Comparison of ENCODE assay signal across 26 cellular contexts in genomic region chr1:64748222-64748621, GRCh38. TPM values are rescaled to one million over a fixed set of nuclear protein-coding genes. Genes with fewer than 3 reads are reported as not detected.
DNase-seq lines count a peak whose midpoint lies in the region; ATAC-seq, FAIRE-seq and TF ChIP-seq lines count a peak whose summit lies in the region.
"Had no signal": no experiment of that assay in that cellular context is flagged by ENCODE, and none has a peak within 500 bp of the region (broad histone marks: within the 10 kb centered on the region; RNA-seq: fewer than 3 reads in every experiment).

No MANE protein-coding gene starts in this region.

- 0 out of 2 replicates have a peak overlapping the region, but pooled peaks have one; percentile 24 for H3K4me2 ChIP-seq in HepG2 (ENCODE audit: low read depth, low read length)

- no peaks in the 10 kb centered on the region for H3K27me3 ChIP-seq in HepG2 (ENCODE audit: control insufficient read depth in 1 of 2, insufficient read depth in 2 of 2, low read length in 2 of 2)
- H3K27me3 ChIP-seq in right lobe of liver: no peaks in the 10 kb centered on the region
- H3K27me3 ChIP-seq: upper lobe of right lung had no signal

- CTCF ChIA-PET in HepG2 (lab: Yijun Ruan, JAX; ENCODE audit: low intra/inter-chr PET ratio, low total read pairs): no interaction called here

- ATAC-seq in HepG2 (no peak), right lobe of liver (no peak), HG02938 (IDR thresholded peaks at IDR 0.05; ENCODE audit: unreplicated experiment) (no peak)
- ATAC-seq: activated T-cell treated with anti-CD3 and anti-CD28 coated beads, Interleukin-2, amount 50 U/mL, for 4 hours; left cardiac atrium; natural killer cell treated with Interleukin-12 subunit alpha and Interleukin-12 subunit beta and Interleukin-15 and Interleukin-18, amount 100 ng/mL, for 72 hours; stimulated activated naive CD8-positive, alpha-beta T cell treated with anti-CD3 and anti-CD28 coated beads, Interleukin-15, amount 100 ng/mL, for 72 hours; upper lobe of right lung had no signal

- peak overlapping the region; percentile 0 for H3K27ac Mint-ChIP-seq in chondrocyte (ENCODE audit: unreplicated experiment)
- H3K27ac Mint-ChIP-seq in nephron: peak overlapping the region in 1 of 3 experiments; percentile 6
- no peak overlapping the region for H3K27ac Mint-ChIP-seq in activated T-cell treated with anti-CD3 and anti-CD28 coated beads, Interleukin-2, amount 50 U/mL, for 24 hours
- H3K27ac Mint-ChIP-seq: dendritic cell treated with granulocyte-macrophage colony-stimulating factor and Interleukin-4, amounts not matched to agents 40 ng/mL and 50 ng/mL, for 4 days; natural killer cell treated with Interleukin-12 subunit alpha and Interleukin-12 subunit beta and Interleukin-15 and Interleukin-18, amount 100 ng/mL, for 72 hours; stimulated activated naive CD8-positive, alpha-beta T cell treated with anti-CD3 and anti-CD28 coated beads, Interleukin-15, amount 100 ng/mL, for 72 hours; T-helper 1 cell treated with Interleukin-12 subunit alpha and Interleukin-12 subunit beta and Interleukin-4 antibody, amounts not matched to agents 30 μg/mL and 1 μg/mL, for 36 hours had no signal

- no peaks in the 10 kb centered on the region for H3K27me3 Mint-ChIP-seq in chondrocyte (ENCODE audit: low read depth)
- H3K27me3 Mint-ChIP-seq in nephron (ENCODE audit: low read depth): peaks cover 5% of the 10 kb centered on the region
- H3K27me3 Mint-ChIP-seq in activated T-cell treated with anti-CD3 and anti-CD28 coated beads, Interleukin-2, amount 50 U/mL, for 24 hours: peaks cover 7% of the 10 kb centered on the region
- H3K27me3 Mint-ChIP-seq: stimulated activated naive CD8-positive, alpha-beta T cell treated with anti-CD3 and anti-CD28 coated beads, Interleukin-15, amount 100 ng/mL, for 72 hours had no signal

- no peaks in the 10 kb centered on the region for H4K20me1 ChIP-seq in HepG2 (ENCODE audit: insufficient read depth, low read length)

- intact Hi-C loops in HepG2 (cut with micrococcal nuclease; ENCODE audit: unreplicated experiment) (no loop called here), right lobe of liver (cut with DNase I) (no loop called here)

- no peak for FAIRE-seq in HepG2 (lab: Jason Lieb, UNC)
- FAIRE-seq: bronchial epithelial cell, endothelial cell of umbilical vein, H54 had no signal

- no peak overlapping the region for H3K27ac ChIP-seq in HepG2 (ENCODE audit: extremely low read length, insufficient read depth, low read length)
- H3K27ac ChIP-seq in right lobe of liver: no peak overlapping the region
- H3K27ac ChIP-seq: upper lobe of right lung had no signal

- DNase-seq in HepG2 (ENCODE audit: low spot score) (no peak), right lobe of liver (no peak), chondrocyte (ENCODE audit: low spot score) (no peak), SK-N-DZ (ENCODE audit: low spot score) (no peak)
- no peak for DNase-seq in stimulated activated CD4-positive, alpha-beta T cell treated with anti-CD3 and anti-CD28 coated beads, Interleukin-12 subunit alpha, Interleukin-12 subunit beta, amount 100 ng/mL, for 4 hours
- no peak for DNase-seq in activated T-cell treated with anti-CD3 and anti-CD28 coated beads, Interleukin-2, amount 50 U/mL, for 24 hours
- DNase-seq: activated CD8-positive, alpha-beta memory T cell treated with anti-CD3 and anti-CD28 coated beads for 24 hours; activated T-cell treated with anti-CD3 and anti-CD28 coated beads, Interleukin-2, amount 50 U/mL, for 4 hours; AML-193; COR-L47; DMS79; Kasumi-1; left cardiac atrium; NCI-H1694; NCI-H2171 treated with DMSO at 0.1 percent for 48 hours; NCI-H524 treated with DMSO at 0.1 percent for 48 hours; stimulated activated naive CD8-positive, alpha-beta T cell treated with anti-CD3 and anti-CD28 coated beads, Interleukin-15, amount 100 ng/mL, for 72 hours; upper lobe of right lung had no signal

- H3K4me1 ChIP-seq in HepG2 (ENCODE audit: insufficient read depth, low read length) (peaks cover 27% of the 10 kb centered on the region), right lobe of liver (no peaks in the 10 kb centered on the region)

- H3K4me1 Mint-ChIP-seq in chondrocyte (ENCODE audit: low read depth) (peaks cover 41% of the 10 kb centered on the region), nephron (peaks cover 21% of the 10 kb centered on the region)
- H3K4me1 Mint-ChIP-seq in activated T-cell treated with anti-CD3 and anti-CD28 coated beads, Interleukin-2, amount 50 U/mL, for 24 hours (ENCODE audit: low read depth): peaks cover 18% of the 10 kb centered on the region

- no peak overlapping the region for H2AFZ ChIP-seq in HepG2 (ENCODE audit: low read length)

- in situ Hi-C loops in HepG2 (cut with HindIII; ENCODE audit: extremely low pct_ligation_motif_present, low pct_unique_long_range_greater_than_20kb): loop anchor here (10.0 kb wide), 1 partner anchor 67 kb away; no protein-coding TSS in a partner anchor

- 89% methylated on average over 3 of the region's 3 CpGs for WGBS in HepG2 (ENCODE audit: low lambda C conversion rate)
- 70% methylated on average over 3 of the region's 3 CpGs for WGBS in right lobe of liver (ENCODE audit: insufficient coverage, low coverage, low lambda C conversion rate, missing lambda C conversion rate)

- H3K9me3 Mint-ChIP-seq in chondrocyte (ENCODE audit: low read depth): no peaks in the 10 kb centered on the region
- no peaks in the 10 kb centered on the region for H3K9me3 Mint-ChIP-seq in nephron
- H3K9me3 Mint-ChIP-seq in activated T-cell treated with anti-CD3 and anti-CD28 coated beads, Interleukin-2, amount 50 U/mL, for 24 hours: no peaks in the 10 kb centered on the region
- H3K9me3 Mint-ChIP-seq: activated T-cell treated with anti-CD3 and anti-CD28 coated beads, Interleukin-2, amount 50 U/mL, for 4 hours; dendritic cell treated with granulocyte-macrophage colony-stimulating factor and Interleukin-4, amounts not matched to agents 40 ng/mL and 50 ng/mL, for 4 days; natural killer cell treated with Interleukin-12 subunit alpha and Interleukin-12 subunit beta and Interleukin-15 and Interleukin-18, amount 100 ng/mL, for 72 hours; stimulated activated naive CD8-positive, alpha-beta T cell treated with anti-CD3 and anti-CD28 coated beads, Interleukin-15, amount 100 ng/mL, for 72 hours; T-helper 1 cell treated with Interleukin-12 subunit alpha and Interleukin-12 subunit beta and Interleukin-4 antibody, amounts not matched to agents 30 μg/mL and 1 μg/mL, for 36 hours had no signal

- no peak overlapping the region for H3K4me3 Mint-ChIP-seq in chondrocyte (ENCODE audit: unreplicated experiment)
- peak overlapping the region; percentile 16 to 23 (median 22) for H3K4me3 Mint-ChIP-seq in nephron
- H3K4me3 Mint-ChIP-seq in activated T-cell treated with anti-CD3 and anti-CD28 coated beads, Interleukin-2, amount 50 U/mL, for 24 hours: no peak overlapping the region
- H3K4me3 Mint-ChIP-seq: activated T-cell treated with anti-CD3 and anti-CD28 coated beads, Interleukin-2, amount 50 U/mL, for 4 hours; dendritic cell treated with granulocyte-macrophage colony-stimulating factor and Interleukin-4, amounts not matched to agents 40 ng/mL and 50 ng/mL, for 4 days; natural killer cell treated with Interleukin-12 subunit alpha and Interleukin-12 subunit beta and Interleukin-15 and Interleukin-18, amount 100 ng/mL, for 72 hours; stimulated activated naive CD8-positive, alpha-beta T cell treated with anti-CD3 and anti-CD28 coated beads, Interleukin-15, amount 100 ng/mL, for 72 hours; T-helper 1 cell treated with Interleukin-12 subunit alpha and Interleukin-12 subunit beta and Interleukin-4 antibody, amounts not matched to agents 30 μg/mL and 1 μg/mL, for 36 hours had no signal

- H3K36me3 ChIP-seq in HepG2 (replicated peaks in 1 of 2; ENCODE audit: control insufficient read depth in 1 of 2, insufficient read depth in 2 of 2, low read length in 2 of 2) (no peaks in the 10 kb centered on the region; a peak in 1 of 5 replicates), right lobe of liver (no peaks in the 10 kb centered on the region)
- H3K36me3 ChIP-seq: upper lobe of right lung had no signal

- peaks cover 21% of the 10 kb centered on the region for H3K79me2 ChIP-seq in HepG2 (ENCODE audit: insufficient read depth, low read length)

- H3K36me3 Mint-ChIP-seq in chondrocyte (ENCODE audit: low read depth) (no peaks in the 10 kb centered on the region), nephron (ENCODE audit: low read depth) (no peaks in the 10 kb centered on the region)
- no peaks in the 10 kb centered on the region for H3K36me3 Mint-ChIP-seq in activated T-cell treated with anti-CD3 and anti-CD28 coated beads, Interleukin-2, amount 50 U/mL, for 24 hours (ENCODE audit: low read depth)
- H3K36me3 Mint-ChIP-seq: natural killer cell treated with Interleukin-12 subunit alpha and Interleukin-12 subunit beta and Interleukin-15 and Interleukin-18, amount 100 ng/mL, for 72 hours had no signal

- BruUV-seq in HepG2 (replicated peaks; lab: Mats Ljungman, UMichigan): no TSS peak

- no peak overlapping the region for H3K4me3 ChIP-seq in HepG2 (replicated peaks in 1 of 3; ENCODE audit: insufficient read depth in 1 of 3, low read depth in 2 of 3, low read length in 3 of 3)
- H3K4me3 ChIP-seq in right lobe of liver: no peak overlapping the region
- H3K4me3 ChIP-seq: upper lobe of right lung had no signal

- TF ChIP-seq CTCF in HepG2 (CRISPR knock-in tag; IDR thresholded peaks at IDR 0.05) (no peak), right lobe of liver (IDR thresholded peaks at IDR 0.05) (no peak), chondrocyte (IDR thresholded peaks at IDR 0.05) (no peak), nephron (IDR thresholded peaks at IDR 0.05; ENCODE audit: unreplicated experiment in 3 of 3) (no peak)

- no peak overlapping the region for H3K9ac ChIP-seq in HepG2 (ENCODE audit: insufficient read depth, low read depth, low read length)

- H3K9me3 ChIP-seq in HepG2 (ENCODE audit: low read length) (no peaks in the 10 kb centered on the region), right lobe of liver (no peaks in the 10 kb centered on the region)
- H3K9me3 ChIP-seq: upper lobe of right lung had no signal

- no peak for TF ChIP-seq RAD21 in HepG2 (CRISPR knock-in tag; IDR thresholded peaks at IDR 0.05)

- POLR2A ChIA-PET in HepG2 (lab: Yijun Ruan, JAX): no interaction called here

- TF ChIP-seq POLR2A in HepG2 (IDR thresholded peaks at IDR 0.05; ENCODE audit: insufficient read depth in 1 of 2, low read depth in 2 of 2, low read length in 2 of 2): no peak
- TF ChIP-seq POLR2A in right lobe of liver (IDR thresholded peaks at IDR 0.05): no peak

- TF ChIP-seq EP300 in HepG2 (IDR thresholded peaks at IDR 0.05; ENCODE audit: low read depth in 2 of 2, low read length in 2 of 2) (no peak), HepG2 (CRISPR knock-in tag; IDR thresholded peaks at IDR 0.05; ENCODE audit: borderline replicate concordance) (no peak)

RNA-seq across cellular contexts. Expression of gene RAVER2, which starts 3.3 kb away (rescaled TPM):
- total RNA-seq in HepG2 (2016; rRNA removed; fragmentation: Illumina TruSeq; extraction: Trizol) (15.4 and 20.2 TPM in 2 replicates), right lobe of liver (under 1 TPM; 0.51 to 0.91 (median 0.77) TPM), chondrocyte (15.5 to 16.4 TPM (median 16.0 TPM) in 3 replicates)
- 9.0 and 9.6 TPM in 2 replicates for total RNA-seq in HepG2 (2016; cell fraction: cytosol; rRNA removed; fragmentation: Illumina TruSeq; extraction: Trizol; ENCODE audit: low read depth)
- 15.5 and 19.8 TPM in 2 replicates for total RNA-seq in HepG2 (2016; cell fraction: insoluble cytoplasmic fraction; rRNA removed; fragmentation: Illumina TruSeq; extraction: Trizol)
- 13.9 and 16.0 TPM in 2 replicates for total RNA-seq in HepG2 (2016; cell fraction: membrane; rRNA removed; fragmentation: Illumina TruSeq; extraction: Trizol)
- 16.5 and 18.8 TPM in 2 replicates for total RNA-seq in HepG2 (2016; cell fraction: nucleus; rRNA removed; fragmentation: Illumina TruSeq; extraction: Trizol)
- polyA plus RNA-seq in HepG2 (2011; rRNA removed): 8.5 and 11.4 TPM in 2 replicates
- polyA plus RNA-seq in HepG2 (2011; cell fraction: cytosol; rRNA removed): 4.8 and 6.7 TPM in 2 replicates
- polyA plus RNA-seq in HepG2 (2011; cell fraction: nucleus; rRNA removed): 6.8 and 8.1 TPM in 2 replicates
- polyA plus RNA-seq in HepG2 (2012): 7.5 and 8.3 TPM in 2 replicates
- 2.9 and 3.0 TPM in 2 replicates for polyA plus RNA-seq in HepG2 (2016; cell fraction: cytosol; fragmentation: Illumina TruSeq; extraction: Trizol; ENCODE audit: low read depth)
- polyA plus RNA-seq in HepG2 (2016; cell fraction: insoluble cytoplasmic fraction; fragmentation: Illumina TruSeq; extraction: Trizol; ENCODE audit: low read depth): 18.5 and 18.7 TPM in 2 replicates
- polyA plus RNA-seq in HepG2 (2016; cell fraction: membrane; fragmentation: Illumina TruSeq; extraction: Trizol; ENCODE audit: low read depth): 7.8 and 8.8 TPM in 2 replicates
- polyA plus RNA-seq in HepG2 (2016; cell fraction: nucleus; fragmentation: Illumina TruSeq; extraction: Trizol; ENCODE audit: insufficient read depth, low read depth): 19.2 TPM in 2 replicates
- polyA minus RNA-seq in HepG2 (2011; rRNA and poly(A)+ RNA removed; ENCODE audit: low replicate concordance): 7.7 and 10.2 TPM in 2 replicates
- 7.6 and 8.2 TPM in 2 replicates for polyA minus RNA-seq in HepG2 (2011; cell fraction: cytosol; rRNA and poly(A)+ RNA removed)
- 19.6 and 23.4 TPM in 2 replicates for polyA minus RNA-seq in HepG2 (2011; cell fraction: nucleus; rRNA and poly(A)+ RNA removed)
- polyA plus RNA-seq in SK-N-DZ (2014; cell fraction: cytosol; rRNA removed): 18.0 and 19.6 TPM in 2 replicates
- polyA plus RNA-seq in SK-N-DZ (2014; cell fraction: nucleus; rRNA removed): 26.3 and 26.7 TPM in 2 replicates

Comparison
In these comparisons a context has a peak if more than half of its experiments do, and no peak if none do; other contexts are left out.
1. H3K4me3 Mint-ChIP-seq: peak in nephron (3 of 3); none in chondrocyte (single experiment) and activated T-cell treated with anti-CD3 and anti-CD28 coated beads, Interleukin-2, amount 50 U/mL, for 24 hours (single experiment).